ENCODE assay signal across 10 cellular contexts in the genomic region with DNA sequence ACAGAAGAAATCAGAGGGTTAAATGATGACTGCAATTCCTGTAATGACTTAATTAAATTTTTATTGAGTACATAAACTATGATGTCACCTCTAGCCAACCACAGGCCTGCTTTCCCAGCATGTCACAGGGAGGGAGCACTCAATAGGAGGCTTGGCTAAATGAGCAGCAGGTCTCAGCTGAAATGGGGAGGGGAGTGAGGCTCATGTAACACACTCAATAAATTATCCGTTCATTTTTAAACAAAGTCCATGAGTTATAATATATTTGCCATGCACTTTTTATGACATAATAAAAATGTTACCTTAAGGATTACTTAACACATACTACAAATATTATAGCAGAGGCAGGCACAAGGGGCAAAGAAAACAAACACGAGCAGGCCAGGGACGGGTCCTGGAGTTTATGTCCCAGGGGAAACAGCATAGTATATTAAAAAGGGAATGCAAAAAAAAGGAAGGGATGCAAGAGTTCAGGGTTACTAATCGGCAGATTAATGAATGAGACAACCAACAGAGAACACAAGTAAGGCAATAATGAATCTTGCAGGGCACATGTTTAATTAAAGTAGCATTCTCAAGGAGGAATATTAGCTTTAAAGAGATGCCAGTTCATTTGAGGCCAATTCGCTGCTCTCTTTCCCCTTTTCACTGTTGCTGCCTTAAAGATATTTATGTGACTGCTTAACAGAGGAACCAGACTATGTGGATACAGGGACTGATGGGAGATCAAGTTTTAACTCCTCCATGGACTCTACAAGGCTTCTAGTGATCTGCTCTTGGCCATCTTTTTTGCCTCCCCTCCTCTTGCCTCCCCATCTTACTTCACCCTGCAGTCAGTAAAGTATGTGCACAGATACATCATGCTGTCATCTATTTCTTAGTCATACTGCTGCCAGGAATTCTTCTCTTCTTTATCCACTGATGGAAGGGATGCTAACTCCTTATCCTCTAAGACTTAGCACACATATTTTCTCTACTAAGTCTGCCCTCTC. TPM values are rescaled to one million over a fixed set of nuclear protein-coding genes. Genes with fewer than 3 reads are reported as not detected.
DNase-seq lines count a peak whose midpoint lies in the region; ATAC-seq and TF ChIP-seq lines count a peak whose summit lies in the region.
"Had no signal": no experiment of that assay in that cellular context is flagged by ENCODE, and none has a peak within 500 bp of the region (broad histone marks: within the 10 kb centered on the region; RNA-seq: fewer than 3 reads in every experiment).

No MANE protein-coding gene starts in this region.

- DNase-seq in DMS153 treated with DMSO at 0.1 percent for 48 hours (lab: John Stamatoyannopoulos, UW; ENCODE audit: unreplicated experiment): peak; percentile 23
- DNase-seq in NCI-H2196 (lab: John Stamatoyannopoulos, UW; ENCODE audit: unreplicated experiment): peak; percentile 80
- peak; percentile 61 for DNase-seq in dermis blood vessel endothelial cell
- no peak for DNase-seq in nephron progenitor cell
- no peak for DNase-seq in HuH-7 (ENCODE audit: low spot score)
- no peak for DNase-seq in KBM-7
- no peak for DNase-seq in foreskin melanocyte
- DNase-seq: amygdala had no signal

- in situ Hi-C loops in KBM-7 (cut with MboI; ENCODE audit: low pct_unique_long_range_greater_than_20kb, low sequenced_read_pairs): no loop called here

- no peaks in the 10 kb centered on the region for H3K9me3 Mint-ChIP-seq in nephron progenitor cell

- peak overlapping the region; percentile 15 for H3K27ac Mint-ChIP-seq in nephron progenitor cell

- no peak for ATAC-seq in GM21381 (IDR thresholded peaks at IDR 0.05; ENCODE audit: unreplicated experiment)

- peaks cover 9% of the 10 kb centered on the region for H3K36me3 Mint-ChIP-seq in nephron progenitor cell (ENCODE audit: low read depth)

- peaks cover 54% of the 10 kb centered on the region for H3K4me1 Mint-ChIP-seq in nephron progenitor cell

- H3K27me3 Mint-ChIP-seq in nephron progenitor cell (ENCODE audit: low read depth, poor library complexity): no peaks in the 10 kb centered on the region

- TF ChIP-seq CTCF in nephron progenitor cell (IDR thresholded peaks at IDR 0.05): no peak

- peak overlapping the region; percentile 20 for H3K4me3 Mint-ChIP-seq in nephron progenitor cell

RNA-seq across cellular contexts. Expression of a gene that starts 27.3 kb away (rescaled TPM):
- total RNA-seq in dermis blood vessel endothelial cell: not detected in 2 replicates
- total RNA-seq: G401 had no signal

RNA-seq across cellular contexts. Expression of a gene that starts 34.9 kb away (rescaled TPM):
- 147 and 186 TPM in 2 replicates for total RNA-seq in dermis blood vessel endothelial cell

RNA-seq across cellular contexts. Expression of a gene that starts 41.6 kb away (rescaled TPM):
- total RNA-seq in dermis blood vessel endothelial cell: 7.3 TPM in 2 replicates

Comparison
In these comparisons a context has a peak if more than half of its experiments do, and no peak if none do; other contexts are left out.
1. DNase-seq: peak in DMS153 treated with DMSO at 0.1 percent for 48 hours (single experiment), NCI-H2196 (single experiment) and dermis blood vessel endothelial cell (single experiment); none in nephron progenitor cell (single experiment), HuH-7 (single experiment), KBM-7 (single experiment) and foreskin melanocyte (single experiment).